In genomic region chr7:16347461-16348192, GRCh38 we compare ENCODE assay signal across 14 cellular contexts.
A peak's percentile ranks its signal among the peaks of the same experiment; 100 is the strongest.
DNase-seq lines count a peak whose midpoint lies in the region; ATAC-seq and TF ChIP-seq lines count a peak whose summit lies in the region.
"Had no signal": no experiment of that assay in that cellular context is flagged by ENCODE, and none has a peak within 500 bp of the region (broad histone marks: within the 10 kb centered on the region; RNA-seq: fewer than 3 reads in every experiment).

No MANE protein-coding gene starts in this region.

- TF ChIP-seq CTCF in choroid plexus epithelial cell (conservative IDR thresholded peaks at IDR 0.05; ENCODE audit: low read depth, low read length), result no peak

- DNase-seq in GDM1 (lab: John Stamatoyannopoulos, UW) (peak; percentile 53), LoVo (ENCODE audit: low spot score) (peak; percentile 26), choroid plexus epithelial cell (ENCODE audit: low read depth) (peak; percentile 45), myocyte (ENCODE audit: low read depth) (peak; percentile 65), superior temporal gyrus (ENCODE audit: extremely low spot score) (no peak), cerebellar cortex (ENCODE audit: low spot score) (no peak)
- DNase-seq: activated CD4-positive, alpha-beta T cell treated with anti-CD3 and anti-CD28 coated beads, Interleukin-2, amount 10 ng/mL, durations not matched to agents 24 days and 14 days; activated naive CD4-positive, alpha-beta T cell; Caco-2; H7; lower lobe of right lung; stimulated activated naive CD8-positive, alpha-beta T cell treated with anti-CD3 and anti-CD28 coated beads, Interleukin-15, amount 100 ng/mL, for 72 hours had no signal

- H3K4me3 ChIP-seq in choroid plexus epithelial cell (ENCODE audit: low read depth, low read length), result no peak overlapping the region
- H3K4me3 ChIP-seq: lower lobe of right lung had no signal

- no peak for ATAC-seq in GM19467 (IDR thresholded peaks at IDR 0.05; ENCODE audit: unreplicated experiment)
- ATAC-seq in GM21529 (IDR thresholded peaks at IDR 0.05; ENCODE audit: unreplicated experiment), result no peak
- ATAC-seq: stimulated activated naive CD8-positive, alpha-beta T cell treated with anti-CD3 and anti-CD28 coated beads, Interleukin-15, amount 100 ng/mL, for 72 hours had no signal

Comparison
In these comparisons a context has a peak if more than half of its experiments do, and no peak if none do; other contexts are left out.
1. DNase-seq: peak in GDM1 (single experiment), LoVo (single experiment), choroid plexus epithelial cell (single experiment) and myocyte (single experiment); none in superior temporal gyrus (single experiment) and cerebellar cortex (single experiment).